ENCODE assay signal across 7 cellular contexts in genomic region chr22:21947040-21948014, GRCh38. TPM values are rescaled to one million over a fixed set of nuclear protein-coding genes. Genes with fewer than 3 reads are reported as not detected.
DNase-seq lines count a peak whose midpoint lies in the region; ATAC-seq and TF ChIP-seq lines count a peak whose summit lies in the region.

No MANE protein-coding gene starts in this region.

- DNase-seq in H9 = peak; percentile 57
- no peak for DNase-seq in T-helper 17 cell
- peak in 1 of 2 donors; percentile 72 for DNase-seq in foreskin keratinocyte
- DNase-seq in HK-2 (ENCODE audit: unreplicated experiment) = no peak
- DNase-seq in mesenteric fat pad (ENCODE audit: low spot score) = no peak

- 0 out of 5 replicates have a peak overlapping the region, but pooled peaks of 1 of the 2 experiments have one; percentile 47 for H3K4me3 Mint-ChIP-seq in H9
- peak overlapping the region; percentile 25 for H3K4me3 Mint-ChIP-seq in T-helper 17 cell

- peaks cover under 1% of the 10 kb centered on the region for H3K23me2 ChIP-seq in H9 (ENCODE audit: insufficient read length, low read depth, low read length, poor library complexity, severe bottlenecking)

- H2BK5ac ChIP-seq in H9 (ENCODE audit: insufficient read length, low read length) = no peak overlapping the region

- H3K9ac ChIP-seq in H9 (ENCODE audit: extremely low read depth, insufficient read length, low read length) (no peak overlapping the region), subcutaneous abdominal adipose tissue (ENCODE audit: low read length in 5 of 5) (peak overlapping the region in 3 of 5 donors; percentile 48 to 62 (median 54))

- H3K27ac Mint-ChIP-seq in H9 (peak overlapping the region; percentile 19 to 81 (median 70); a peak in 6 of 7 replicates), T-helper 17 cell (peak overlapping the region; percentile 69)

- H3K56ac ChIP-seq in H9 (ENCODE audit: insufficient read length, low read depth, low read length) = no peak overlapping the region

- H3K23ac ChIP-seq in H9 (ENCODE audit: insufficient read length, low read depth, low read length) = no peak overlapping the region

- H3T11ph ChIP-seq in H9 (ENCODE audit: low read length) = no peak overlapping the region

- H3K4ac ChIP-seq in H9 (ENCODE audit: low read depth, low read length) = no peak overlapping the region

- H2BK120ac ChIP-seq in H9 (ENCODE audit: low read depth, low read length, poor library complexity, severe bottlenecking) = no peak overlapping the region

- H2BK15ac ChIP-seq in H9 (ENCODE audit: low read depth, low read length) = no peak overlapping the region

- no peak overlapping the region for H3K4me2 ChIP-seq in H9 (ENCODE audit: insufficient read depth, insufficient read length, low read length)

- ATAC-seq in T-helper 17 cell = no peak
- peak; percentile 57 for ATAC-seq in foreskin keratinocyte
- ATAC-seq in GM19463 (IDR thresholded peaks at IDR 0.05; ENCODE audit: unreplicated experiment) = no peak

- no peak overlapping the region for H2AFZ ChIP-seq in H9 (ENCODE audit: low read length)

- H2BK12ac ChIP-seq in H9 (ENCODE audit: insufficient read length, low read depth, low read length) = no peak overlapping the region

- no peaks in the 10 kb centered on the region for H3K79me1 ChIP-seq in H9 (ENCODE audit: insufficient read depth, low read depth, low read length, poor library complexity, severe bottlenecking)

- H3K4me1 Mint-ChIP-seq in H9 (peaks cover 15 to 27% of the 10 kb centered on the region in 2 experiments), T-helper 17 cell (peaks cover 33% of the 10 kb centered on the region)

- no peaks in the 10 kb centered on the region for H3K9me3 Mint-ChIP-seq in H9

- peaks cover 6 to 17% (median 12%) of the 10 kb centered on the region in 3 experiments for H3K36me3 Mint-ChIP-seq in H9 (ENCODE audit: insufficient read depth in 1 of 3, low read depth in 3 of 3)
- H3K36me3 Mint-ChIP-seq in T-helper 17 cell (ENCODE audit: low read depth) = no peaks in the 10 kb centered on the region

- H3K9me3 ChIP-seq in H9 (ENCODE audit: control insufficient read depth, low read depth, low read length) = no peaks in the 10 kb centered on the region
- no peaks in the 10 kb centered on the region for H3K9me3 ChIP-seq in T-helper 17 cell (ENCODE audit: control insufficient read depth, low read length, poor library complexity, severe bottlenecking)
- no peaks in the 10 kb centered on the region for H3K9me3 ChIP-seq in subcutaneous abdominal adipose tissue (ENCODE audit: control insufficient read depth in 5 of 5, low read length in 5 of 5)

- H2AK5ac ChIP-seq in H9 (ENCODE audit: insufficient read length, low read length) = no peak overlapping the region

- H3K14ac ChIP-seq in H9 (ENCODE audit: insufficient read depth, low read length) = no peak overlapping the region

- H3K79me2 ChIP-seq in H9 (ENCODE audit: insufficient read depth, low read length) = no peaks in the 10 kb centered on the region

- no peak overlapping the region for H2BK20ac ChIP-seq in H9 (ENCODE audit: low read depth, low read length, poor library complexity, severe bottlenecking)

- peaks cover 17% of the 10 kb centered on the region for H3K27me3 Mint-ChIP-seq in H9 (ENCODE audit: low read depth)
- no peaks in the 10 kb centered on the region for H3K27me3 Mint-ChIP-seq in T-helper 17 cell

- H4K91ac ChIP-seq in H9 (ENCODE audit: insufficient read length, low read depth, low read length) = no peak overlapping the region

- no CpG with 5 or more reads among the region's 16 CpGs for WGBS in H9 (ENCODE audit: extremely low coverage, insufficient read length, low lambda C conversion rate)

- H3K27ac ChIP-seq in H9 (ENCODE audit: insufficient read length, low read depth, low read length) = no peak overlapping the region
- peak overlapping the region; percentile 86 for H3K27ac ChIP-seq in foreskin keratinocyte
- H3K27ac ChIP-seq in subcutaneous abdominal adipose tissue (ENCODE audit: low read depth, low read length) = peak overlapping the region; percentile 99

- no peak overlapping the region for H3K18ac ChIP-seq in H9 (ENCODE audit: insufficient read length, low read depth, low read length)

- H4K5ac ChIP-seq in H9 (ENCODE audit: insufficient read length, low read depth, low read length) = no peak overlapping the region

- no peak overlapping the region for H4K8ac ChIP-seq in H9 (replicated peaks; ENCODE audit: insufficient read length, low read depth, low read length)

- no peak overlapping the region for H3K4me3 ChIP-seq in subcutaneous abdominal adipose tissue (ENCODE audit: low read depth in 1 of 5, low read length in 5 of 5)

- no peaks in the 10 kb centered on the region for H4K20me1 ChIP-seq in H9 (ENCODE audit: control insufficient read depth, insufficient read depth, insufficient read length)

- peaks cover 2% of the 10 kb centered on the region; the same call in 1 of the 2 replicates for H3K4me1 ChIP-seq in H9 (ENCODE audit: insufficient read depth, low read length)
- peaks cover 17% of the 10 kb centered on the region for H3K4me1 ChIP-seq in foreskin keratinocyte
- peaks cover 27 to 95% (median 65%) of the 10 kb centered on the region in 5 donors for H3K4me1 ChIP-seq in subcutaneous abdominal adipose tissue (ENCODE audit: control insufficient read depth in 5 of 5, insufficient read depth in 5 of 5, low read length in 5 of 5)

- no peaks in the 10 kb centered on the region; the same call in 1 of the 2 replicates for H3K27me3 ChIP-seq in H9 (ENCODE audit: insufficient read depth, low read length)
- H3K27me3 ChIP-seq in foreskin keratinocyte = no peaks in the 10 kb centered on the region
- no peaks in the 10 kb centered on the region for H3K27me3 ChIP-seq in subcutaneous abdominal adipose tissue (ENCODE audit: control insufficient read depth in 5 of 5, insufficient read depth in 4 of 5, low read length in 5 of 5)

- peaks cover 0 to 28% (median 22%) of the 10 kb centered on the region in 5 donors for H3K36me3 ChIP-seq in subcutaneous abdominal adipose tissue (ENCODE audit: control insufficient read depth in 5 of 5, insufficient read depth in 5 of 5, low read length in 5 of 5)

- TF ChIP-seq CTCF in H9 (conservative IDR thresholded peaks at IDR 0.05) (peak; percentile 59), foreskin keratinocyte (conservative IDR thresholded peaks at IDR 0.05) (peak; percentile 68)

RNA-seq across cellular contexts. Expression of gene PPM1F, which starts 5.3 kb away (rescaled TPM):
- total RNA-seq in H9 (2021) (19.0 and 21.1 TPM in 2 replicates), T-helper 17 cell (10 to 100 TPM; 15.8 to 16.2 TPM), foreskin keratinocyte (33.0 and 33.9 TPM in 2 replicates), mesenteric fat pad (44.5 TPM)
- polyA plus RNA-seq in foreskin keratinocyte = 20.7 and 21.8 TPM in 2 replicates

RNA-seq across cellular contexts. Expression of gene TOP3B, which starts 35.3 kb away (rescaled TPM):
- 55.2 and 58.5 TPM in 2 replicates for total RNA-seq in H9 (2021)
- 10 to 100 TPM; 49.5 to 55.5 TPM for total RNA-seq in T-helper 17 cell
- total RNA-seq in foreskin keratinocyte = 25.3 and 25.9 TPM in 2 replicates
- polyA plus RNA-seq in foreskin keratinocyte = 13.9 and 14.6 TPM in 2 replicates
- 18.4 TPM for total RNA-seq in mesenteric fat pad
